Comparison of ENCODE assay signal across 1 cellular context in the genomic region with DNA sequence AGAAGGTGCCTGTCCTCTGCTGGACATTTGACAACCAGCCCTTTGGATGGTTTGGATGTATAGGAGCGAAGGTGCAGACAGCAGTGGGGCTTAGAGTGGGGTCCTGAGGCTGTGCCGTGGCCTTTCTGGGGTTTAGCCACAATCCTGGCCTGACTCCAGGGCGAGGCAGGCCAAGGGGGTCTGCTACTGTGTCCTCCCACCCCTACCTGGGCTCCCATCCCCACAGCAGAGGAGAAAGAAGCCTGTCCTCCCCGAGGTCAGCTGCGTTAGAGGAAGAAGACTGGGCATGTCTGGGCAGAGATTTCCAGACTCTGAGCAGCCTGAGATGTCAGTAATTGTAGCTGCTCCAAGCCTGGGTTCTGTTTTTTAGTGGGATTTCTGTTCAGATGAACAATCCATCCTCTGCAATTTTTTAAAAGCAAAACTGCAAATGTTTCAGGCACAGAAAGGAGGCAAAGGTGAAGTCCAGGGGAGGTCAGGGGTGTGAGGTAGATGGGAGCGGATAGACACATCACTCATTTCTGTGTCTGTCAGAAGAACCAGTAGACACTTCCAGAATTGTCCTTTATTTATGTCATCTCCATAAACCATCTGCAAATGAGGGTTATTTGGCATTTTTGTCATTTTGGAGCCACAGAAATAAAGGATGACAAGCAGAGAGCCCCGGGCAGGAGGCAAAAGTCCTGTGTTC.
A peak's percentile ranks its signal among the peaks of the same experiment; 100 is the strongest.
TF ChIP-seq lines count a peak whose summit lies in the region.

No MANE protein-coding gene starts in this region.

TF ChIP-seq in HepG2, 621 proteins besides CTCF, POLR2A, EP300 and RAD21 (continued from another document and continues in another):
- TF ChIP-seq, protein P1, sequence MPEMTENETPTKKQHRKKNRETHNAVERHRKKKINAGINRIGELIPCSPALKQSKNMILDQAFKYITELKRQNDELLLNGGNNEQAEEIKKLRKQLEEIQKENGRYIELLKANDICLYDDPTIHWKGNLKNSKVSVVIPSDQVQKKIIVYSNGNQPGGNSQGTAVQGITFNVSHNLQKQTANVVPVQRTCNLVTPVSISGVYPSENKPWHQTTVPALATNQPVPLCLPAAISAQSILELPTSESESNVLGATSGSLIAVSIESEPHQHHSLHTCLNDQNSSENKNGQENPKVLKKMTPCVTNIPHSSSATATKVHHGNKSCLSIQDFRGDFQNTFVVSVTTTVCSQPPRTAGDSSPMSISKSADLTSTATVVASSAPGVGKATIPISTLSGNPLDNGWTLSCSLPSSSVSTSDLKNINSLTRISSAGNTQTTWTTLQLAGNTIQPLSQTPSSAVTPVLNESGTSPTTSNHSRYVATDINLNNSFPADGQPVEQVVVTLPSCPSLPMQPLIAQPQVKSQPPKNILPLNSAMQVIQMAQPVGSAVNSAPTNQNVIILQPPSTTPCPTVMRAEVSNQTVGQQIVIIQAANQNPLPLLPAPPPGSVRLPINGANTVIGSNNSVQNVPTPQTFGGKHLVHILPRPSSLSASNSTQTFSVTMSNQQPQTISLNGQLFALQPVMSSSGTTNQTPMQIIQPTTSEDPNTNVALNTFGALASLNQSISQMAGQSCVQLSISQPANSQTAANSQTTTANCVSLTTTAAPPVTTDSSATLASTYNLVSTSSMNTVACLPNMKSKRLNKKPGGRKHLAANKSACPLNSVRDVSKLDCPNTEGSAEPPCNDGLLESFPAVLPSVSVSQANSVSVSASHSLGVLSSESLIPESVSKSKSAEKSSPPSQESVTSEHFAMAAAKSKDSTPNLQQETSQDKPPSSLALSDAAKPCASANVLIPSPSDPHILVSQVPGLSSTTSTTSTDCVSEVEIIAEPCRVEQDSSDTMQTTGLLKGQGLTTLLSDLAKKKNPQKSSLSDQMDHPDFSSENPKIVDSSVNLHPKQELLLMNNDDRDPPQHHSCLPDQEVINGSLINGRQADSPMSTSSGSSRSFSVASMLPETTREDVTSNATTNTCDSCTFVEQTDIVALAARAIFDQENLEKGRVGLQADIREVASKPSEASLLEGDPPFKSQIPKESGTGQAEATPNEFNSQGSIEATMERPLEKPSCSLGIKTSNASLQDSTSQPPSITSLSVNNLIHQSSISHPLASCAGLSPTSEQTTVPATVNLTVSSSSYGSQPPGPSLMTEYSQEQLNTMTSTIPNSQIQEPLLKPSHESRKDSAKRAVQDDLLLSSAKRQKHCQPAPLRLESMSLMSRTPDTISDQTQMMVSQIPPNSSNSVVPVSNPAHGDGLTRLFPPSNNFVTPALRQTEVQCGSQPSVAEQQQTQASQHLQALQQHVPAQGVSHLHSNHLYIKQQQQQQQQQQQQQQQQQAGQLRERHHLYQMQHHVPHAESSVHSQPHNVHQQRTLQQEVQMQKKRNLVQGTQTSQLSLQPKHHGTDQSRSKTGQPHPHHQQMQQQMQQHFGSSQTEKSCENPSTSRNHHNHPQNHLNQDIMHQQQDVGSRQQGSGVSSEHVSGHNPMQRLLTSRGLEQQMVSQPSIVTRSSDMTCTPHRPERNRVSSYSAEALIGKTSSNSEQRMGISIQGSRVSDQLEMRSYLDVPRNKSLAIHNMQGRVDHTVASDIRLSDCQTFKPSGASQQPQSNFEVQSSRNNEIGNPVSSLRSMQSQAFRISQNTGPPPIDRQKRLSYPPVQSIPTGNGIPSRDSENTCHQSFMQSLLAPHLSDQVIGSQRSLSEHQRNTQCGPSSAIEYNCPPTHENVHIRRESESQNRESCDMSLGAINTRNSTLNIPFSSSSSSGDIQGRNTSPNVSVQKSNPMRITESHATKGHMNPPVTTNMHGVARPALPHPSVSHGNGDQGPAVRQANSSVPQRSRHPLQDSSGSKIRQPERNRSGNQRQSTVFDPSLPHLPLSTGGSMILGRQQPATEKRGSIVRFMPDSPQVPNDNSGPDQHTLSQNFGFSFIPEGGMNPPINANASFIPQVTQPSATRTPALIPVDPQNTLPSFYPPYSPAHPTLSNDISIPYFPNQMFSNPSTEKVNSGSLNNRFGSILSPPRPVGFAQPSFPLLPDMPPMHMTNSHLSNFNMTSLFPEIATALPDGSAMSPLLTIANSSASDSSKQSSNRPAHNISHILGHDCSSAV (CRISPR knock-in tag; IDR thresholded peaks at IDR 0.05; ENCODE audit: borderline replicate concordance) = no peak
- TF ChIP-seq ARID2 (CRISPR knock-in tag; IDR thresholded peaks at IDR 0.05; ENCODE audit: borderline replicate concordance) = 0 out of 2 replicates have a peak, but pooled peaks have one; percentile 17
- TF ChIP-seq ZNF768 (CRISPR knock-in tag; IDR thresholded peaks at IDR 0.05) = peak; percentile 48
- TF ChIP-seq, protein P2, sequence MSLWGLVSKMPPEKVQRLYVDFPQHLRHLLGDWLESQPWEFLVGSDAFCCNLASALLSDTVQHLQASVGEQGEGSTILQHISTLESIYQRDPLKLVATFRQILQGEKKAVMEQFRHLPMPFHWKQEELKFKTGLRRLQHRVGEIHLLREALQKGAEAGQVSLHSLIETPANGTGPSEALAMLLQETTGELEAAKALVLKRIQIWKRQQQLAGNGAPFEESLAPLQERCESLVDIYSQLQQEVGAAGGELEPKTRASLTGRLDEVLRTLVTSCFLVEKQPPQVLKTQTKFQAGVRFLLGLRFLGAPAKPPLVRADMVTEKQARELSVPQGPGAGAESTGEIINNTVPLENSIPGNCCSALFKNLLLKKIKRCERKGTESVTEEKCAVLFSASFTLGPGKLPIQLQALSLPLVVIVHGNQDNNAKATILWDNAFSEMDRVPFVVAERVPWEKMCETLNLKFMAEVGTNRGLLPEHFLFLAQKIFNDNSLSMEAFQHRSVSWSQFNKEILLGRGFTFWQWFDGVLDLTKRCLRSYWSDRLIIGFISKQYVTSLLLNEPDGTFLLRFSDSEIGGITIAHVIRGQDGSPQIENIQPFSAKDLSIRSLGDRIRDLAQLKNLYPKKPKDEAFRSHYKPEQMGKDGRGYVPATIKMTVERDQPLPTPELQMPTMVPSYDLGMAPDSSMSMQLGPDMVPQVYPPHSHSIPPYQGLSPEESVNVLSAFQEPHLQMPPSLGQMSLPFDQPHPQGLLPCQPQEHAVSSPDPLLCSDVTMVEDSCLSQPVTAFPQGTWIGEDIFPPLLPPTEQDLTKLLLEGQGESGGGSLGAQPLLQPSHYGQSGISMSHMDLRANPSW (CRISPR knock-in tag; IDR thresholded peaks at IDR 0.05; ENCODE audit: borderline replicate concordance) = no peak
- TF ChIP-seq ZNF616 (CRISPR knock-in tag; IDR thresholded peaks at IDR 0.05; ENCODE audit: low read depth) = no peak
- no peak for TF ChIP-seq ZNF253 (CRISPR knock-in tag; IDR thresholded peaks at IDR 0.05; ENCODE audit: borderline replicate concordance)
- TF ChIP-seq FOXM1 (CRISPR knock-in tag; IDR thresholded peaks at IDR 0.05) = no peak
- TF ChIP-seq, protein P3, sequence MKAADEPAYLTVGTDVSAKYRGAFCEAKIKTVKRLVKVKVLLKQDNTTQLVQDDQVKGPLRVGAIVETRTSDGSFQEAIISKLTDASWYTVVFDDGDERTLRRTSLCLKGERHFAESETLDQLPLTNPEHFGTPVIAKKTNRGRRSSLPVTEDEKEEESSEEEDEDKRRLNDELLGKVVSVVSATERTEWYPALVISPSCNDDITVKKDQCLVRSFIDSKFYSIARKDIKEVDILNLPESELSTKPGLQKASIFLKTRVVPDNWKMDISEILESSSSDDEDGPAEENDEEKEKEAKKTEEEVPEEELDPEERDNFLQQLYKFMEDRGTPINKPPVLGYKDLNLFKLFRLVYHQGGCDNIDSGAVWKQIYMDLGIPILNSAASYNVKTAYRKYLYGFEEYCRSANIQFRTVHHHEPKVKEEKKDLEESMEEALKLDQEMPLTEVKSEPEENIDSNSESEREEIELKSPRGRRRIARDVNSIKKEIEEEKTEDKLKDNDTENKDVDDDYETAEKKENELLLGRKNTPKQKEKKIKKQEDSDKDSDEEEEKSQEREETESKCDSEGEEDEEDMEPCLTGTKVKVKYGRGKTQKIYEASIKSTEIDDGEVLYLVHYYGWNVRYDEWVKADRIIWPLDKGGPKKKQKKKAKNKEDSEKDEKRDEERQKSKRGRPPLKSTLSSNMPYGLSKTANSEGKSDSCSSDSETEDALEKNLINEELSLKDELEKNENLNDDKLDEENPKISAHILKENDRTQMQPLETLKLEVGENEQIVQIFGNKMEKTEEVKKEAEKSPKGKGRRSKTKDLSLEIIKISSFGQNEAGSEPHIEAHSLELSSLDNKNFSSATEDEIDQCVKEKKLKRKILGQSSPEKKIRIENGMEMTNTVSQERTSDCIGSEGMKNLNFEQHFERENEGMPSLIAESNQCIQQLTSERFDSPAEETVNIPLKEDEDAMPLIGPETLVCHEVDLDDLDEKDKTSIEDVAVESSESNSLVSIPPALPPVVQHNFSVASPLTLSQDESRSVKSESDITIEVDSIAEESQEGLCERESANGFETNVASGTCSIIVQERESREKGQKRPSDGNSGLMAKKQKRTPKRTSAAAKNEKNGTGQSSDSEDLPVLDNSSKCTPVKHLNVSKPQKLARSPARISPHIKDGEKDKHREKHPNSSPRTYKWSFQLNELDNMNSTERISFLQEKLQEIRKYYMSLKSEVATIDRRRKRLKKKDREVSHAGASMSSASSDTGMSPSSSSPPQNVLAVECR (CRISPR knock-in tag; IDR thresholded peaks at IDR 0.05; ENCODE audit: borderline replicate concordance) = peak; percentile 22; the same call in 1 of the 2 replicates
- TF ChIP-seq, protein P4, sequence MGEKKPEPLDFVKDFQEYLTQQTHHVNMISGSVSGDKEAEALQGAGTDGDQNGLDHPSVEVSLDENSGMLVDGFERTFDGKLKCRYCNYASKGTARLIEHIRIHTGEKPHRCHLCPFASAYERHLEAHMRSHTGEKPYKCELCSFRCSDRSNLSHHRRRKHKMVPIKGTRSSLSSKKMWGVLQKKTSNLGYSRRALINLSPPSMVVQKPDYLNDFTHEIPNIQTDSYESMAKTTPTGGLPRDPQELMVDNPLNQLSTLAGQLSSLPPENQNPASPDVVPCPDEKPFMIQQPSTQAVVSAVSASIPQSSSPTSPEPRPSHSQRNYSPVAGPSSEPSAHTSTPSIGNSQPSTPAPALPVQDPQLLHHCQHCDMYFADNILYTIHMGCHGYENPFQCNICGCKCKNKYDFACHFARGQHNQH (CRISPR knock-in tag; IDR thresholded peaks at IDR 0.05) = no peak
- no peak for TF ChIP-seq GMEB1 (CRISPR knock-in tag; IDR thresholded peaks at IDR 0.05; ENCODE audit: borderline replicate concordance)
- TF ChIP-seq ZBTB38 (CRISPR knock-in tag; IDR thresholded peaks at IDR 0.05) = no peak
- peak; percentile 29; the same call in 1 of the 2 replicates for TF ChIP-seq ZSCAN5A (CRISPR knock-in tag; IDR thresholded peaks at IDR 0.05; ENCODE audit: borderline replicate concordance)
- TF ChIP-seq, protein P5, sequence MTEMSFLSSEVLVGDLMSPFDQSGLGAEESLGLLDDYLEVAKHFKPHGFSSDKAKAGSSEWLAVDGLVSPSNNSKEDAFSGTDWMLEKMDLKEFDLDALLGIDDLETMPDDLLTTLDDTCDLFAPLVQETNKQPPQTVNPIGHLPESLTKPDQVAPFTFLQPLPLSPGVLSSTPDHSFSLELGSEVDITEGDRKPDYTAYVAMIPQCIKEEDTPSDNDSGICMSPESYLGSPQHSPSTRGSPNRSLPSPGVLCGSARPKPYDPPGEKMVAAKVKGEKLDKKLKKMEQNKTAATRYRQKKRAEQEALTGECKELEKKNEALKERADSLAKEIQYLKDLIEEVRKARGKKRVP (CRISPR knock-in tag; IDR thresholded peaks at IDR 0.05) = no peak
- no peak for TF ChIP-seq ZNF550 (CRISPR knock-in tag; IDR thresholded peaks at IDR 0.05; ENCODE audit: borderline replicate concordance)
- TF ChIP-seq NR1H2 (CRISPR knock-in tag; IDR thresholded peaks at IDR 0.05; ENCODE audit: borderline replicate concordance, low read depth) = no peak
- TF ChIP-seq KMT2A (CRISPR knock-in tag; IDR thresholded peaks at IDR 0.05) = no peak
- TF ChIP-seq SIX1 (CRISPR knock-in tag; IDR thresholded peaks at IDR 0.05; ENCODE audit: borderline replicate concordance) = no peak
- no peak for TF ChIP-seq KLF16 (CRISPR knock-in tag; IDR thresholded peaks at IDR 0.05)
- no peak for TF ChIP-seq HNF4G (IDR thresholded peaks at IDR 0.05; ENCODE audit: borderline replicate concordance, low read depth, low read length)
- no peak for TF ChIP-seq HNF4G (CRISPR knock-in tag; IDR thresholded peaks at IDR 0.05; ENCODE audit: borderline replicate concordance, low read depth)
- 0 out of 2 replicates have a peak, but pooled peaks have one; percentile 35 for TF ChIP-seq ZNF546 (CRISPR knock-in tag; conservative IDR thresholded peaks at IDR 0.05)
- no peak for TF ChIP-seq ZNF7 (CRISPR knock-in tag; IDR thresholded peaks at IDR 0.05)
- TF ChIP-seq ZSCAN30 (CRISPR knock-in tag; IDR thresholded peaks at IDR 0.05) = no peak
- TF ChIP-seq ZKSCAN8 (CRISPR knock-in tag; IDR thresholded peaks at IDR 0.05; ENCODE audit: borderline replicate concordance) = no peak
- no peak for TF ChIP-seq XBP1 (CRISPR knock-in tag; IDR thresholded peaks at IDR 0.05)
- no peak for TF ChIP-seq MXD4 (CRISPR knock-in tag; IDR thresholded peaks at IDR 0.05)
- TF ChIP-seq ZBTB49 (CRISPR knock-in tag; IDR thresholded peaks at IDR 0.05; ENCODE audit: borderline replicate concordance) = no peak
